Comparison of ENCODE assay signal across 28 cellular contexts in the genomic region with DNA sequence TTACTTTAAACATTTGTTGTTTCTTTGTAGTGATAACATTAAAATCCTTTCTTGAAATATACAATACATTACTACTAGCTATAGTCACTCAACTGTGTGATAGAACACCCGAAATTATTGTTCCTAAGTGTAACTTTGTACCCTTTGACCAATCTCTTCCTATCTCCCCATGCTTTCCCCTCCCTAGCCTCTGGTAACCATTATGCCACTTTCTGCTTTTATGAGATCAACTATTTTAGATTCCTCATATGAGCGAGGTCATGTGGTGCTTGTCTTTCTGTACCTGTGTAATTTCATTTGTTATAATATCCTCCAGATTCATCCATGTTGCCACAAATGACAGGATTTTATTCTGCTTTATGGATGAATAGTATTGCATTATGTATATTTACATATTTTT.
"Had no signal": no experiment of that assay in that cellular context is flagged by ENCODE, and none has a peak within 500 bp of the region (broad histone marks: within the 10 kb centered on the region; RNA-seq: fewer than 3 reads in every experiment).

No MANE protein-coding gene starts in this region.

- H3K36me3 ChIP-seq: ascending aorta, cardiac muscle cell had no signal

- FAIRE-seq: bronchial epithelial cell had no signal

- H3K4me1 ChIP-seq: ascending aorta had no signal

- H3K27me3 ChIP-seq: ascending aorta, cardiac muscle cell had no signal

- ATAC-seq: activated CD4-positive, alpha-beta T cell treated with anti-CD3 and anti-CD28 coated beads for 36 hours; activated CD4-positive, CD25-positive, alpha-beta regulatory T cell treated with anti-CD3 and anti-CD28 coated beads, Interleukin-2, amount 50 U/mL, for 24 hours; activated CD8-positive, alpha-beta memory T cell treated with anti-CD3 and anti-CD28 coated beads, Interleukin-2, amount 10 ng/mL, durations not matched to agents 7 days and 5 days; activated CD8-positive, alpha-beta T cell treated with anti-CD3 and anti-CD28 coated beads, Interleukin-2, amount 10 ng/mL, durations not matched to agents 7 days and 5 days; activated naive CD8-positive, alpha-beta T cell treated with anti-CD3 and anti-CD28 coated beads, Interleukin-2, amount 50 U/mL, for 24 hours had no signal

- DNase-seq: activated CD4-positive, alpha-beta memory T cell treated with anti-CD3 and anti-CD28 coated beads, Interleukin-2, amount 10 ng/mL, durations not matched to agents 7 days and 5 days; activated CD4-positive, alpha-beta T cell treated with anti-CD3 and anti-CD28 coated beads for 1 hour; activated CD4-positive, alpha-beta T cell treated with anti-CD3 and anti-CD28 coated beads for 36 hours; activated CD4-positive, alpha-beta T cell treated with anti-CD3 and anti-CD28 coated beads for 48 hours; activated CD4-positive, alpha-beta T cell treated with anti-CD3 and anti-CD28 coated beads, Interleukin-2, amount 10 ng/mL, durations not matched to agents 7 days and 5 days; activated CD4-positive, alpha-beta T cell treated with anti-CD3 and anti-CD28 coated beads, Interleukin-2, amount 50 U/mL, for 48 hours; activated CD4-positive, CD25-positive, alpha-beta regulatory T cell; activated CD8-positive, alpha-beta memory T cell treated with anti-CD3 and anti-CD28 coated beads for 24 hours; activated CD8-positive, alpha-beta memory T cell treated with anti-CD3 and anti-CD28 coated beads, Interleukin-2, amount 10 ng/mL, durations not matched to agents 7 days and 5 days; activated CD8-positive, alpha-beta memory T cell treated with anti-CD3 and anti-CD28 coated beads, Interleukin-2, amount 50 U/mL, for 48 hours; activated CD8-positive, alpha-beta T cell treated with anti-CD3 and anti-CD28 coated beads, Interleukin-2, amount 10 ng/mL, durations not matched to agents 7 days and 5 days; activated effector memory CD4-positive, alpha-beta T cell treated with Interleukin-2 at 50 U/mL for 16 hours; activated gamma-delta T cell; activated naive CD4-positive, alpha-beta T cell treated with anti-CD3 and anti-CD28 coated beads, Interleukin-2, amount 10 ng/mL, durations not matched to agents 7 days and 5 days; activated naive CD4-positive, alpha-beta T cell treated with Interleukin-2 at 50 U/mL for 16 hours; activated naive CD8-positive, alpha-beta T cell treated with anti-CD3 and anti-CD28 coated beads, Interleukin-2, amount 10 ng/mL, durations not matched to agents 7 days and 5 days; activated naive CD8-positive, alpha-beta T cell treated with anti-CD3 and anti-CD28 coated beads, Interleukin-2, amount 50 U/mL, for 24 hours; activated T-cell treated with anti-CD3 and anti-CD28 coated beads, Interleukin-2, amount 50 U/mL, for 24 hours; activated T-cell treated with anti-CD3 and anti-CD28 coated beads, Interleukin-2, amount 50 U/mL, for 48 hours; amygdala; caudate nucleus; cerebellar nuclear complex; T-helper 2 cell; T-helper 9 cell had no signal

- H3K27ac ChIP-seq: ascending aorta, cardiac muscle cell had no signal

- H3K4me3 ChIP-seq: ascending aorta, cardiac muscle cell had no signal
